19 cellular contexts compared by ENCODE assay signal in genomic region chr5:131419877-131420276, GRCh38.
A peak's percentile ranks its signal among the peaks of the same experiment; 100 is the strongest.
DNase-seq lines count a peak whose midpoint lies in the region; ATAC-seq and TF ChIP-seq lines count a peak whose summit lies in the region.
"Had no signal": no experiment of that assay in that cellular context is flagged by ENCODE, and none has a peak within 500 bp of the region (broad histone marks: within the 10 kb centered on the region; RNA-seq: fewer than 3 reads in every experiment).

No MANE protein-coding gene starts in this region.

- H3K4me3 ChIP-seq in ovary, result no peak overlapping the region
- H3K4me3 ChIP-seq: heart left ventricle, mucosa of descending colon, uterus had no signal

- ATAC-seq in activated T-cell treated with anti-CD3 and anti-CD28 coated beads, Interleukin-2, amount 50 U/mL, for 72 hours (replicated peaks in 1 of 2), result peak in 1 of 2 donors; percentile 26
- ATAC-seq in HG02884 (IDR thresholded peaks at IDR 0.05; ENCODE audit: unreplicated experiment), result peak; percentile 34
- no peak for ATAC-seq in central memory CD8-positive, alpha-beta T cell (replicated peaks; ENCODE audit: extremely low read depth, poor library complexity, severe bottlenecking)
- ATAC-seq: heart left ventricle, mucosa of descending colon, Right ventricle myocardium inferior had no signal

- intact Hi-C loops in ovary (cut with DNase I), result loop anchor here in 2 of 4 donors (5.0 to 10.0 kb wide), 2 partner anchors 253 to 255 kb away; partner anchors contain the start of gene HINT1 (in 2 of the 2)

- H3K27me3 Mint-ChIP-seq in activated T-cell treated with anti-CD3 and anti-CD28 coated beads, Interleukin-2, amount 50 U/mL, for 72 hours (ENCODE audit: low read depth), result no peaks in the 10 kb centered on the region
- no peaks in the 10 kb centered on the region for H3K27me3 Mint-ChIP-seq in central memory CD8-positive, alpha-beta T cell
- no peaks in the 10 kb centered on the region for H3K27me3 Mint-ChIP-seq in progenitor cell of endocrine pancreas

- TF ChIP-seq CTCF in progenitor cell of endocrine pancreas (IDR thresholded peaks at IDR 0.05; ENCODE audit: unreplicated experiment), result no peak
- TF ChIP-seq CTCF in ovary (IDR thresholded peaks at IDR 0.05), result no peak

- TF ChIP-seq POLR2A in ovary (IDR thresholded peaks at IDR 0.05), result no peak

- no peaks in the 10 kb centered on the region for H3K9me3 Mint-ChIP-seq in activated T-cell treated with anti-CD3 and anti-CD28 coated beads, Interleukin-2, amount 50 U/mL, for 72 hours
- H3K9me3 Mint-ChIP-seq in central memory CD8-positive, alpha-beta T cell, result no peaks in the 10 kb centered on the region
- H3K9me3 Mint-ChIP-seq in progenitor cell of endocrine pancreas (ENCODE audit: low read depth), result no peaks in the 10 kb centered on the region

- TF ChIP-seq EP300 in ovary (IDR thresholded peaks at IDR 0.05), result no peak

- peaks cover 28% of the 10 kb centered on the region for H3K4me1 Mint-ChIP-seq in activated T-cell treated with anti-CD3 and anti-CD28 coated beads, Interleukin-2, amount 50 U/mL, for 72 hours (ENCODE audit: low read depth)
- H3K4me1 Mint-ChIP-seq in central memory CD8-positive, alpha-beta T cell, result peaks cover 19% of the 10 kb centered on the region
- no peaks in the 10 kb centered on the region for H3K4me1 Mint-ChIP-seq in progenitor cell of endocrine pancreas (ENCODE audit: low read depth)

- 88 to 90% (median 90%) methylated on average over 4 of the region's 4 CpGs for WGBS in ovary, 3 donors

- peak overlapping the region in 1 of 2 donors; percentile 22 for H3K4me3 Mint-ChIP-seq in activated T-cell treated with anti-CD3 and anti-CD28 coated beads, Interleukin-2, amount 50 U/mL, for 72 hours
- H3K4me3 Mint-ChIP-seq in central memory CD8-positive, alpha-beta T cell, result no peak overlapping the region
- no peak overlapping the region for H3K4me3 Mint-ChIP-seq in progenitor cell of endocrine pancreas (ENCODE audit: low read depth)

- peaks cover 0 to 1% of the 10 kb centered on the region in 2 donors for H3K36me3 Mint-ChIP-seq in activated T-cell treated with anti-CD3 and anti-CD28 coated beads, Interleukin-2, amount 50 U/mL, for 72 hours (ENCODE audit: insufficient read depth in 2 of 2)
- peaks cover 25% of the 10 kb centered on the region for H3K36me3 Mint-ChIP-seq in central memory CD8-positive, alpha-beta T cell (ENCODE audit: insufficient read depth)
- peaks cover 5% of the 10 kb centered on the region for H3K36me3 Mint-ChIP-seq in progenitor cell of endocrine pancreas (ENCODE audit: insufficient read depth)

- no peaks in the 10 kb centered on the region for H3K36me3 ChIP-seq in ovary
- H3K36me3 ChIP-seq: brain microvascular endothelial cell, uterus had no signal

- H3K27me3 ChIP-seq in ovary, result no peaks in the 10 kb centered on the region
- H3K27me3 ChIP-seq: brain microvascular endothelial cell, heart left ventricle, uterus had no signal

- no peaks in the 10 kb centered on the region for H3K4me1 ChIP-seq in ovary (ENCODE audit: insufficient read depth)
- H3K4me1 ChIP-seq: uterus had no signal

- no peak overlapping the region for H3K27ac ChIP-seq in ovary
- H3K27ac ChIP-seq: brain microvascular endothelial cell, C4-2B, heart left ventricle, uterus had no signal

- H3K27ac Mint-ChIP-seq in activated T-cell treated with anti-CD3 and anti-CD28 coated beads, Interleukin-2, amount 50 U/mL, for 72 hours, result peak overlapping the region; percentile 43
- H3K27ac Mint-ChIP-seq in central memory CD8-positive, alpha-beta T cell (ENCODE audit: low read depth), result peak overlapping the region; percentile 74
- H3K27ac Mint-ChIP-seq in progenitor cell of endocrine pancreas, result peak overlapping the region; percentile 79

- DNase-seq in activated T-cell treated with anti-CD3 and anti-CD28 coated beads, Interleukin-2, amount 50 U/mL, for 72 hours, result no peak
- DNase-seq in activated T-cell treated with anti-CD3 and anti-CD28 coated beads, Interleukin-2, amount 50 U/mL, for 48 hours, result no peak
- DNase-seq in central memory CD8-positive, alpha-beta T cell (ENCODE audit: low spot score in 2 of 2), result no peak
- DNase-seq in progenitor cell of endocrine pancreas (ENCODE audit: low spot score, unreplicated experiment) (no peak), NCI-H2029 treated with DMSO at 0.1 percent for 48 hours (lab: John Stamatoyannopoulos, UW) (no peak), ovary (no peak), AG08395 (ENCODE audit: low spot score) (no peak)
- DNase-seq: brain microvascular endothelial cell; cortex of kidney; GDM1; heart left ventricle; mucosa of descending colon; nucleus accumbens; retina; stimulated activated CD8-positive, alpha-beta memory T cell treated with anti-CD3 and anti-CD28 coated beads, Interleukin-4, amount 100 ng/mL, for 48 hours; uterus had no signal

- H3K9me3 ChIP-seq in ovary, result no peaks in the 10 kb centered on the region
- H3K9me3 ChIP-seq: heart left ventricle, mucosa of descending colon, uterus had no signal
